28 cellular contexts compared by ENCODE assay signal in genomic region chr6:279630-280029, GRCh38.
"Had no signal": no experiment of that assay in that cellular context is flagged by ENCODE, and none has a peak within 500 bp of the region (broad histone marks: within the 10 kb centered on the region; RNA-seq: fewer than 3 reads in every experiment).

No MANE protein-coding gene starts in this region.

- H3K9me3 Mint-ChIP-seq: central memory CD8-positive, alpha-beta T cell; dendritic cell treated with granulocyte-macrophage colony-stimulating factor and Interleukin-4, amounts not matched to agents 40 ng/mL and 50 ng/mL, for 4 days; effector memory CD8-positive, alpha-beta T cell had no signal

- H3K27me3 Mint-ChIP-seq: central memory CD8-positive, alpha-beta T cell; effector memory CD8-positive, alpha-beta T cell; memory B cell had no signal

- H3K4me3 ChIP-seq: gastroesophageal sphincter, heart left ventricle, hepatocyte, left lung, lower lobe of right lung, mucosa of descending colon had no signal

- H3K36me3 ChIP-seq: gastroesophageal sphincter, heart left ventricle, left lung, lower lobe of right lung had no signal

- H3K27me3 ChIP-seq: hepatocyte, left lung had no signal

- H3K4me3 Mint-ChIP-seq: central memory CD8-positive, alpha-beta T cell; dendritic cell treated with granulocyte-macrophage colony-stimulating factor and Interleukin-4, amounts not matched to agents 40 ng/mL and 50 ng/mL, for 4 days; effector memory CD8-positive, alpha-beta T cell; endodermal cell; immature natural killer cell; memory B cell had no signal

- H3K27ac ChIP-seq: epithelial cell of prostate, foreskin keratinocyte, gastroesophageal sphincter, heart left ventricle, hepatocyte, left lung, lower lobe of right lung had no signal

- H3K27ac Mint-ChIP-seq: dendritic cell treated with granulocyte-macrophage colony-stimulating factor and Interleukin-4, amounts not matched to agents 40 ng/mL and 50 ng/mL, for 4 days; effector memory CD8-positive, alpha-beta T cell; endodermal cell; immature natural killer cell; memory B cell had no signal

- DNase-seq: cerebellar nuclear complex; cortex of kidney; effector CD8-positive, alpha-beta T cell; effector memory CD8-positive, alpha-beta T cell; endodermal cell; erythroblast; foreskin keratinocyte; heart left ventricle; hypothalamus; immature natural killer cell; islet precursor cell; kidney; kidney glomerular epithelial cell; left colon; left lung; left ventricle myocardium superior; lower lobe of right lung; mammary epithelial cell; mesendoderm; midbrain; mucosa of descending colon had no signal

- H3K9me3 ChIP-seq: gastroesophageal sphincter, heart left ventricle, left lung, lower lobe of right lung had no signal

- ATAC-seq: effector memory CD8-positive, alpha-beta T cell; esophagus mucosa; foreskin keratinocyte; gastroesophageal sphincter; heart left ventricle; left colon; left lung; left ventricle myocardium superior; lower lobe of right lung; mucosa of descending colon had no signal

- H3K4me1 ChIP-seq: foreskin keratinocyte, gastroesophageal sphincter, heart left ventricle, left lung, lower lobe of right lung had no signal

- H3K4me1 Mint-ChIP-seq: central memory CD8-positive, alpha-beta T cell; endodermal cell had no signal
